In the genomic region with DNA sequence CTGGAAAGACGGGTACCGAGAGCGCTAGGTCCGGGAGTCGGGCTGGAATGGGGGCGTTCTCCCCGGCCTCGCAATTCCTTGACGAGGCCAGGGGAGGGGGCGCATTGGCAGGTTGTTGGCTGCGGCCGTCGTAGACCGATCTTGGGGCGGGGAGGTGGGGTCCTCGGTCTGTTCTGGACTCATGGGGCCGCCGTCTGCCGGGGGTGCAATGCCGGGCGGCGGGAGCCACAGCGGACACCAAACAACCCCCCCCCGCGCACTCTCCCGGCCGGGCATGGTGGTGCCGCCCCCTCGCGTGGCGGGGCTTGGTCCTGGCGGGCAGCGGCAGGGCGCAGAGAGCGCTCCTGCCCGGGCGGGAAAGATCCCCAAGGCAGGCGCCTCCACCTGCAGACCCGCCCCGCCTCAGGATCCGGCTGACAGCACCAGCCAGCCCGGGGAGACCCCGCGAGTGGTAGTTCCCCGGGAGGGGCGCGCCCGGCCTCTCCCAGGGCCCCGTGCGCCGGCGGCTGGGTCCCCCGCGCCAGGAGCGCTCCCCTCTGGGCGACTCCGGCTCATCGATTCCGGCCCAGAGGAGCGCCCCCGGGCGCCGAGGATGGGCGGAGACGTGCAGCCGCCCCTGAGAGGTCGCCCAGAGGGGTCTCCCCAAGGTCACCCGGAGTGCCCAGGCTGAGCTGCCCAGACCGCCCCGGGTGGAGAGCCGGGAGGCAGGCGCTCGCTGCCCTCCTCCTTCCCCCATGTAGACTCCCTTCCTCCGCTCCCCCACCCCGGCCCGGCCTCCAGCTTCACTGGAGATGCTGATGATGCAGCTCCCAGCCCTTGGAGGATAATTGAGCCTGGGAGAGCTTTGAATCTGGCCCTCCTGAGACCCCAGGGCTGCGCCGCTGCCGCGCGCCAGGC, we compare ENCODE assay signal across 1 cellular context.
TF ChIP-seq lines count a peak whose summit lies in the region.

No MANE protein-coding gene starts in this region.

TF ChIP-seq in HEK293, 187 proteins besides CTCF, POLR2A, EP300 and RAD21 (continued from another document and continues in another):
- TF ChIP-seq, protein P1, sequence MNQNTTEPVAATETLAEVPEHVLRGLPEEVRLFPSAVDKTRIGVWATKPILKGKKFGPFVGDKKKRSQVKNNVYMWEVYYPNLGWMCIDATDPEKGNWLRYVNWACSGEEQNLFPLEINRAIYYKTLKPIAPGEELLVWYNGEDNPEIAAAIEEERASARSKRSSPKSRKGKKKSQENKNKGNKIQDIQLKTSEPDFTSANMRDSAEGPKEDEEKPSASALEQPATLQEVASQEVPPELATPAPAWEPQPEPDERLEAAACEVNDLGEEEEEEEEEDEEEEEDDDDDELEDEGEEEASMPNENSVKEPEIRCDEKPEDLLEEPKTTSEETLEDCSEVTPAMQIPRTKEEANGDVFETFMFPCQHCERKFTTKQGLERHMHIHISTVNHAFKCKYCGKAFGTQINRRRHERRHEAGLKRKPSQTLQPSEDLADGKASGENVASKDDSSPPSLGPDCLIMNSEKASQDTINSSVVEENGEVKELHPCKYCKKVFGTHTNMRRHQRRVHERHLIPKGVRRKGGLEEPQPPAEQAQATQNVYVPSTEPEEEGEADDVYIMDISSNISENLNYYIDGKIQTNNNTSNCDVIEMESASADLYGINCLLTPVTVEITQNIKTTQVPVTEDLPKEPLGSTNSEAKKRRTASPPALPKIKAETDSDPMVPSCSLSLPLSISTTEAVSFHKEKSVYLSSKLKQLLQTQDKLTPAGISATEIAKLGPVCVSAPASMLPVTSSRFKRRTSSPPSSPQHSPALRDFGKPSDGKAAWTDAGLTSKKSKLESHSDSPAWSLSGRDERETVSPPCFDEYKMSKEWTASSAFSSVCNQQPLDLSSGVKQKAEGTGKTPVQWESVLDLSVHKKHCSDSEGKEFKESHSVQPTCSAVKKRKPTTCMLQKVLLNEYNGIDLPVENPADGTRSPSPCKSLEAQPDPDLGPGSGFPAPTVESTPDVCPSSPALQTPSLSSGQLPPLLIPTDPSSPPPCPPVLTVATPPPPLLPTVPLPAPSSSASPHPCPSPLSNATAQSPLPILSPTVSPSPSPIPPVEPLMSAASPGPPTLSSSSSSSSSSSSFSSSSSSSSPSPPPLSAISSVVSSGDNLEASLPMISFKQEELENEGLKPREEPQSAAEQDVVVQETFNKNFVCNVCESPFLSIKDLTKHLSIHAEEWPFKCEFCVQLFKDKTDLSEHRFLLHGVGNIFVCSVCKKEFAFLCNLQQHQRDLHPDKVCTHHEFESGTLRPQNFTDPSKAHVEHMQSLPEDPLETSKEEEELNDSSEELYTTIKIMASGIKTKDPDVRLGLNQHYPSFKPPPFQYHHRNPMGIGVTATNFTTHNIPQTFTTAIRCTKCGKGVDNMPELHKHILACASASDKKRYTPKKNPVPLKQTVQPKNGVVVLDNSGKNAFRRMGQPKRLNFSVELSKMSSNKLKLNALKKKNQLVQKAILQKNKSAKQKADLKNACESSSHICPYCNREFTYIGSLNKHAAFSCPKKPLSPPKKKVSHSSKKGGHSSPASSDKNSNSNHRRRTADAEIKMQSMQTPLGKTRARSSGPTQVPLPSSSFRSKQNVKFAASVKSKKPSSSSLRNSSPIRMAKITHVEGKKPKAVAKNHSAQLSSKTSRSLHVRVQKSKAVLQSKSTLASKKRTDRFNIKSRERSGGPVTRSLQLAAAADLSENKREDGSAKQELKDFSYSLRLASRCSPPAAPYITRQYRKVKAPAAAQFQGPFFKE (tag by site-specific recombination; IDR thresholded peaks at IDR 0.05; ENCODE audit: borderline replicate concordance): no peak
- TF ChIP-seq ZNF544 (tag by site-specific recombination; IDR thresholded peaks at IDR 0.05): no peak
- TF ChIP-seq TCF7L2 (IDR thresholded peaks at IDR 0.05; ENCODE audit: borderline replicate concordance, low read depth, low read length): no peak
- TF ChIP-seq ZNF362 (tag by site-specific recombination; IDR thresholded peaks at IDR 0.05): no peak
- TF ChIP-seq, protein P2, sequence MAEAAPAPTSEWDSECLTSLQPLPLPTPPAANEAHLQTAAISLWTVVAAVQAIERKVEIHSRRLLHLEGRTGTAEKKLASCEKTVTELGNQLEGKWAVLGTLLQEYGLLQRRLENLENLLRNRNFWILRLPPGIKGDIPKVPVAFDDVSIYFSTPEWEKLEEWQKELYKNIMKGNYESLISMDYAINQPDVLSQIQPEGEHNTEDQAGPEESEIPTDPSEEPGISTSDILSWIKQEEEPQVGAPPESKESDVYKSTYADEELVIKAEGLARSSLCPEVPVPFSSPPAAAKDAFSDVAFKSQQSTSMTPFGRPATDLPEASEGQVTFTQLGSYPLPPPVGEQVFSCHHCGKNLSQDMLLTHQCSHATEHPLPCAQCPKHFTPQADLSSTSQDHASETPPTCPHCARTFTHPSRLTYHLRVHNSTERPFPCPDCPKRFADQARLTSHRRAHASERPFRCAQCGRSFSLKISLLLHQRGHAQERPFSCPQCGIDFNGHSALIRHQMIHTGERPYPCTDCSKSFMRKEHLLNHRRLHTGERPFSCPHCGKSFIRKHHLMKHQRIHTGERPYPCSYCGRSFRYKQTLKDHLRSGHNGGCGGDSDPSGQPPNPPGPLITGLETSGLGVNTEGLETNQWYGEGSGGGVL (tag by site-specific recombination; IDR thresholded peaks at IDR 0.05): peak; percentile 76
- TF ChIP-seq ZFHX2 (tag by site-specific recombination; conservative IDR thresholded peaks at IDR 0.05): peak; percentile 22; the same call in 1 of the 2 replicates
- no peak for TF ChIP-seq ZFP69B (tag by site-specific recombination; IDR thresholded peaks at IDR 0.05)
- TF ChIP-seq, protein P3, sequence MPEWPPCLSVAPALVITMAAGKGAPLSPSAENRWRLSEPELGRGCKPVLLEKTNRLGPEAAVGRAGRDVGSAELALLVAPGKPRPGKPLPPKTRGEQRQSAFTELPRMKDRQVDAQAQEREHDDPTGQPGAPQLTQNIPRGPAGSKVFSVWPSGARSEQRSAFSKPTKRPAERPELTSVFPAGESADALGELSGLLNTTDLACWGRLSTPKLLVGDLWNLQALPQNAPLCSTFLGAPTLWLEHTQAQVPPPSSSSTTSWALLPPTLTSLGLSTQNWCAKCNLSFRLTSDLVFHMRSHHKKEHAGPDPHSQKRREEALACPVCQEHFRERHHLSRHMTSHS (tag by site-specific recombination; IDR thresholded peaks at IDR 0.05): no peak
- TF ChIP-seq, protein P4, sequence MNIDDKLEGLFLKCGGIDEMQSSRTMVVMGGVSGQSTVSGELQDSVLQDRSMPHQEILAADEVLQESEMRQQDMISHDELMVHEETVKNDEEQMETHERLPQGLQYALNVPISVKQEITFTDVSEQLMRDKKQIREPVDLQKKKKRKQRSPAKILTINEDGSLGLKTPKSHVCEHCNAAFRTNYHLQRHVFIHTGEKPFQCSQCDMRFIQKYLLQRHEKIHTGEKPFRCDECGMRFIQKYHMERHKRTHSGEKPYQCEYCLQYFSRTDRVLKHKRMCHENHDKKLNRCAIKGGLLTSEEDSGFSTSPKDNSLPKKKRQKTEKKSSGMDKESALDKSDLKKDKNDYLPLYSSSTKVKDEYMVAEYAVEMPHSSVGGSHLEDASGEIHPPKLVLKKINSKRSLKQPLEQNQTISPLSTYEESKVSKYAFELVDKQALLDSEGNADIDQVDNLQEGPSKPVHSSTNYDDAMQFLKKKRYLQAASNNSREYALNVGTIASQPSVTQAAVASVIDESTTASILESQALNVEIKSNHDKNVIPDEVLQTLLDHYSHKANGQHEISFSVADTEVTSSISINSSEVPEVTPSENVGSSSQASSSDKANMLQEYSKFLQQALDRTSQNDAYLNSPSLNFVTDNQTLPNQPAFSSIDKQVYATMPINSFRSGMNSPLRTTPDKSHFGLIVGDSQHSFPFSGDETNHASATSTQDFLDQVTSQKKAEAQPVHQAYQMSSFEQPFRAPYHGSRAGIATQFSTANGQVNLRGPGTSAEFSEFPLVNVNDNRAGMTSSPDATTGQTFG (tag by site-specific recombination; IDR thresholded peaks at IDR 0.05; ENCODE audit: borderline replicate concordance): no peak
- no peak for TF ChIP-seq ZNF223 (tag by site-specific recombination; IDR thresholded peaks at IDR 0.05)
- no peak for TF ChIP-seq ZNF214 (tag by site-specific recombination; IDR thresholded peaks at IDR 0.05; ENCODE audit: borderline replicate concordance)
- peak; percentile 69 for TF ChIP-seq ZBTB20 (tag by site-specific recombination; IDR thresholded peaks at IDR 0.05)
- no peak for TF ChIP-seq ZSCAN5A (tag by site-specific recombination; IDR thresholded peaks at IDR 0.05)
- no peak for TF ChIP-seq KLF7 (tag by site-specific recombination; IDR thresholded peaks at IDR 0.05; ENCODE audit: borderline replicate concordance)
- TF ChIP-seq ZNF202 (tag by site-specific recombination; IDR thresholded peaks at IDR 0.05; ENCODE audit: borderline replicate concordance): no peak
- TF ChIP-seq ZNF624 (tag by site-specific recombination; IDR thresholded peaks at IDR 0.05): no peak
- TF ChIP-seq ZNF600 (tag by site-specific recombination; IDR thresholded peaks at IDR 0.05): no peak
- TF ChIP-seq, protein P5, sequence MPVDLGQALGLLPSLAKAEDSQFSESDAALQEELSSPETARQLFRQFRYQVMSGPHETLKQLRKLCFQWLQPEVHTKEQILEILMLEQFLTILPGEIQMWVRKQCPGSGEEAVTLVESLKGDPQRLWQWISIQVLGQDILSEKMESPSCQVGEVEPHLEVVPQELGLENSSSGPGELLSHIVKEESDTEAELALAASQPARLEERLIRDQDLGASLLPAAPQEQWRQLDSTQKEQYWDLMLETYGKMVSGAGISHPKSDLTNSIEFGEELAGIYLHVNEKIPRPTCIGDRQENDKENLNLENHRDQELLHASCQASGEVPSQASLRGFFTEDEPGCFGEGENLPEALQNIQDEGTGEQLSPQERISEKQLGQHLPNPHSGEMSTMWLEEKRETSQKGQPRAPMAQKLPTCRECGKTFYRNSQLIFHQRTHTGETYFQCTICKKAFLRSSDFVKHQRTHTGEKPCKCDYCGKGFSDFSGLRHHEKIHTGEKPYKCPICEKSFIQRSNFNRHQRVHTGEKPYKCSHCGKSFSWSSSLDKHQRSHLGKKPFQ (tag by site-specific recombination; IDR thresholded peaks at IDR 0.05): no peak
- TF ChIP-seq, protein P6, sequence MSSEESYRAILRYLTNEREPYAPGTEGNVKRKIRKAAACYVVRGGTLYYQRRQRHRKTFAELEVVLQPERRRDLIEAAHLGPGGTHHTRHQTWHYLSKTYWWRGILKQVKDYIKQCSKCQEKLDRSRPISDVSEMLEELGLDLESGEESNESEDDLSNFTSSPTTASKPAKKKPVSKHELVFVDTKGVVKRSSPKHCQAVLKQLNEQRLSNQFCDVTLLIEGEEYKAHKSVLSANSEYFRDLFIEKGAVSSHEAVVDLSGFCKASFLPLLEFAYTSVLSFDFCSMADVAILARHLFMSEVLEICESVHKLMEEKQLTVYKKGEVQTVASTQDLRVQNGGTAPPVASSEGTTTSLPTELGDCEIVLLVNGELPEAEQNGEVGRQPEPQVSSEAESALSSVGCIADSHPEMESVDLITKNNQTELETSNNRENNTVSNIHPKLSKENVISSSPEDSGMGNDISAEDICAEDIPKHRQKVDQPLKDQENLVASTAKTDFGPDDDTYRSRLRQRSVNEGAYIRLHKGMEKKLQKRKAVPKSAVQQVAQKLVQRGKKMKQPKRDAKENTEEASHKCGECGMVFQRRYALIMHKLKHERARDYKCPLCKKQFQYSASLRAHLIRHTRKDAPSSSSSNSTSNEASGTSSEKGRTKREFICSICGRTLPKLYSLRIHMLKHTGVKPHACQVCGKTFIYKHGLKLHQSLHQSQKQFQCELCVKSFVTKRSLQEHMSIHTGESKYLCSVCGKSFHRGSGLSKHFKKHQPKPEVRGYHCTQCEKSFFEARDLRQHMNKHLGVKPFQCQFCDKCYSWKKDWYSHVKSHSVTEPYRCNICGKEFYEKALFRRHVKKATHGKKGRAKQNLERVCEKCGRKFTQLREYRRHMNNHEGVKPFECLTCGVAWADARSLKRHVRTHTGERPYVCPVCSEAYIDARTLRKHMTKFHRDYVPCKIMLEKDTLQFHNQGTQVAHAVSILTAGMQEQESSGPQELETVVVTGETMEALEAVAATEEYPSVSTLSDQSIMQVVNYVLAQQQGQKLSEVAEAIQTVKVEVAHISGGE (tag by site-specific recombination; conservative IDR thresholded peaks at IDR 0.05; ENCODE audit: low read depth): 0 out of 2 replicates have a peak, but pooled peaks have one; percentile 29
- peak; percentile 24 for TF ChIP-seq SP3 (tag by site-specific recombination; IDR thresholded peaks at IDR 0.05)
- TF ChIP-seq ZNF585B (tag by site-specific recombination; IDR thresholded peaks at IDR 0.05): no peak
- no peak for TF ChIP-seq SP7 (tag by site-specific recombination; IDR thresholded peaks at IDR 0.05)
- no peak for TF ChIP-seq ZSCAN16 (tag by site-specific recombination; IDR thresholded peaks at IDR 0.05)
- TF ChIP-seq SALL2 (tag by site-specific recombination; IDR thresholded peaks at IDR 0.05; ENCODE audit: borderline replicate concordance): no peak
- peak; percentile 75; the same call in 1 of the 2 replicates for TF ChIP-seq ZBTB8A (tag by site-specific recombination; IDR thresholded peaks at IDR 0.05)
- TF ChIP-seq, protein P7, sequence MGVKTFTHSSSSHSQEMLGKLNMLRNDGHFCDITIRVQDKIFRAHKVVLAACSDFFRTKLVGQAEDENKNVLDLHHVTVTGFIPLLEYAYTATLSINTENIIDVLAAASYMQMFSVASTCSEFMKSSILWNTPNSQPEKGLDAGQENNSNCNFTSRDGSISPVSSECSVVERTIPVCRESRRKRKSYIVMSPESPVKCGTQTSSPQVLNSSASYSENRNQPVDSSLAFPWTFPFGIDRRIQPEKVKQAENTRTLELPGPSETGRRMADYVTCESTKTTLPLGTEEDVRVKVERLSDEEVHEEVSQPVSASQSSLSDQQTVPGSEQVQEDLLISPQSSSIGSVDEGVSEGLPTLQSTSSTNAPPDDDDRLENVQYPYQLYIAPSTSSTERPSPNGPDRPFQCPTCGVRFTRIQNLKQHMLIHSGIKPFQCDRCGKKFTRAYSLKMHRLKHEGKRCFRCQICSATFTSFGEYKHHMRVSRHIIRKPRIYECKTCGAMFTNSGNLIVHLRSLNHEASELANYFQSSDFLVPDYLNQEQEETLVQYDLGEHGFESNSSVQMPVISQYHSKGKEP (tag by site-specific recombination; IDR thresholded peaks at IDR 0.05): no peak
- TF ChIP-seq GLIS2 (tag by site-specific recombination; IDR thresholded peaks at IDR 0.05): peak; percentile 92
- no peak for TF ChIP-seq ZNF677 (tag by site-specific recombination; IDR thresholded peaks at IDR 0.05)
- TF ChIP-seq WT1 (tag by site-specific recombination; IDR thresholded peaks at IDR 0.05): no peak
- no peak for TF ChIP-seq TRIM28 (IDR thresholded peaks at IDR 0.05; ENCODE audit: borderline replicate concordance, low read length)
- no peak; the same call in 1 of the 2 replicates for TF ChIP-seq ZBTB48 (tag by site-specific recombination; IDR thresholded peaks at IDR 0.05)
